ENCODE assay signal across 26 cellular contexts in the genomic region with DNA sequence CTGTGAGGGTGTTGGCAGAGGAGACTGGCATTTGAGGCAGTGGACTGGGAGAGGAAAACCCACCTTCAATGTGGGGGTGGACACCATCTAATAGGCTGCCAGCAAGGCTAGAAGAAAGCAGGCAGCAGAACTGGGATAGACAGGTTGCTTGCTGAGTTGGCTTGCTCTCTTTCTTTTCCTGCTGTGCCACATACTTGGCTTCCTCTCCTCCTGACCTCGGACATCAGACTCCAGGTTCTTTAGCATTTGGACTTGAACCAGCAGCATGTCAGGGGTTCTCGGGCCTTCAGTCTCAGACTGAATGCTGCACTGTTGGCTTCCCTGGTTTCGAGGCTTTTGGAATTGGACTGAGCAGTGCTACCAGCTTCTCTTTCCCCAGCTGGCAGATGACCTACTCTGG. TPM values are rescaled to one million over a fixed set of nuclear protein-coding genes. Genes with fewer than 3 reads are reported as not detected.
"Had no signal": no experiment of that assay in that cellular context is flagged by ENCODE, and none has a peak within 500 bp of the region (broad histone marks: within the 10 kb centered on the region; RNA-seq: fewer than 3 reads in every experiment).

No MANE protein-coding gene starts in this region.

- DNase-seq: activated CD4-positive, alpha-beta T cell treated with anti-CD3 and anti-CD28 coated beads, Interleukin-2, amount 10 ng/mL, durations not matched to agents 24 days and 14 days; activated CD4-positive, alpha-beta T cell treated with anti-CD3 and anti-CD28 coated beads, Interleukin-2, amount 50 U/mL, for 4 hours; activated CD8-positive, alpha-beta T cell treated with anti-CD3 and anti-CD28 coated beads for 36 hours; activated gamma-delta T cell; activated naive CD4-positive, alpha-beta T cell treated with Interleukin-2 at 50 U/mL for 16 hours; activated naive CD8-positive, alpha-beta T cell treated with anti-CD3 and anti-CD28 coated beads, Interleukin-2, amount 10 ng/mL, durations not matched to agents 7 days and 5 days; activated T-cell treated with anti-CD3 and anti-CD28 coated beads, Interleukin-2, amount 50 U/mL, for 24 hours; cerebellar nuclear complex; NCI-H1092 treated with DMSO at 0.1 percent for 48 hours; NCI-H1417; NCI-H146; NCI-H187; NCI-H2029 treated with DMSO at 0.1 percent for 48 hours; NCI-H2107; NCI-H2171; NCI-H524; NCI-H69; NK-92 treated with Interleukin-12 subunit alpha and Interleukin-12 subunit beta, amount 100 ng/mL, for 24 hours; PC-9; Right ventricle myocardium superior; T1000; WERI-Rb-1 had no signal

- H3K27ac ChIP-seq: ascending aorta, PC-9, SK-N-MC, WERI-Rb-1 had no signal

- ATAC-seq: activated CD8-positive, alpha-beta T cell treated with anti-CD3 and anti-CD28 coated beads for 36 hours had no signal

- H3K4me3 ChIP-seq: ascending aorta, PC-9, SK-N-MC had no signal

- H3K4me1 ChIP-seq: ascending aorta had no signal

- H3K36me3 ChIP-seq: ascending aorta, WERI-Rb-1 had no signal

- H3K27me3 ChIP-seq: ascending aorta had no signal

- H3K9me3 ChIP-seq: ascending aorta had no signal

RNA-seq across cellular contexts. Expression of a gene that starts 16.0 kb away (rescaled TPM):
- total RNA-seq: activated CD4-positive, alpha-beta T cell treated with anti-CD3 and anti-CD28 coated beads, Interleukin-2, amount 10 ng/mL, durations not matched to agents 24 days and 14 days; OCI-LY7; T-helper 1 cell treated with Interleukin-12 subunit alpha and Interleukin-12 subunit beta and Interleukin-4 antibody, amounts not matched to agents 30 ng/mL and 1 ng/mL, for 36 hours had no signal
